In the genomic region with DNA sequence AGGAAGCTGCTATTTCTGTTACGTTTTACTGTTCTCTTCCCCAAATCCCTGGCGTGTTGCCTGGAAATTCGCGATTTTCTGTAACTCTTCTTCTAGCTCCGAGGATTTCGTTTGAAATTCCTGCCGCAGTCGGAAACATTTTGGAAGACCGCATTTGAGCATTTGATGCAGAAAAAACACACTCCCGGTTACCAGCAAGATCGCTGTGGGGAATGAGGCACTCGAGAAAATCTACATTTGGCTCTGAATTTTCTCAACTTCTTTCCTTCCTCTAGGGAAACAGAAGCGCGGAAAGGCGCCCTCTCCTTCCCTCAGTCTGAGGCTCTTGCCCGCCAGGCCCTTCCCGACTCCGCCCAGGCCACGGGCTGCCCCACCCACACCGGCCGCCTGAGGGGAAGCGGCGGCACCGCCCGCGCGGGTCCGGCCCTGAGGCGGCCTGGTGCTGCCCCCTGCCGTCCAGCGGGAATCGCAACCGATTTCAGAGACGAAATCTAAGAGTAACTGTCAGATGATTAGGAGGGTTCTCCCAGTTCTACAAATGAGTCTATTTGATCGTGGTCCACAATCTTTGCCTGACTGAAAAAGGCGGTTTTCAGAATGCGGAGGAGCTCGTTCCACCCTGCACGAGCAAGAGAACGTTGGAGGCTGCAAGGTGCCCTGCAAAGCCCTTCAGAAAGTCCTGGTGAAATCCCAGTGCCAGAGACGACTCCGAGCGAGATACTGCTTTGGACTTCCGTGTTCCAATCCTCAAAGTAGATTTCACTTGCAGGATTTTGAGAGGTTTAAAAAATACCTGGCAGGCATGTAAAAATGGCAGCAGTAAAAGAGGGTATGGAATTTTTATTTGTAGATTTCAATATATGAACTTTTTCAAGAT, we compare ENCODE assay signal across 8 cellular contexts. TPM values are rescaled to one million over a fixed set of nuclear protein-coding genes. Genes with fewer than 3 reads are reported as not detected.
DNase-seq lines count a peak whose midpoint lies in the region; ATAC-seq, FAIRE-seq and TF ChIP-seq lines count a peak whose summit lies in the region.

No MANE protein-coding gene starts in this region.

- H3K4me3 ChIP-seq in A549 (peak overlapping the region; percentile 47), WERI-Rb-1 (ENCODE audit: low read depth, low read length) (peak overlapping the region; percentile 51), bronchial epithelial cell (ENCODE audit: low read depth, low read length) (peak overlapping the region; percentile 38), smooth muscle cell (peak overlapping the region; percentile 65)

- no peaks in the 10 kb centered on the region for H4K20me1 ChIP-seq in smooth muscle cell (ENCODE audit: low read depth)

- H3K79me2 ChIP-seq in smooth muscle cell (ENCODE audit: low read depth) = no peaks in the 10 kb centered on the region

- H3K4me1 ChIP-seq in A549 (no peaks in the 10 kb centered on the region), smooth muscle cell (ENCODE audit: low read depth) (peaks cover 4% of the 10 kb centered on the region)

- CTCF ChIA-PET in A549 (lab: Yijun Ruan, JAX) = interaction anchor here (0.6 to 5.0 kb wide), 24 partner anchors 9 to 1320 kb away, joined by 3 to 16 read pairs (median 3); no protein-coding TSS in a partner anchor

- no peaks in the 10 kb centered on the region for H3K36me3 Mint-ChIP-seq in immature natural killer cell

- H3K27ac Mint-ChIP-seq in immature natural killer cell = peak overlapping the region in 2 of 6 donors; percentile 17 to 37

- TF ChIP-seq EP300 in A549 (IDR thresholded peaks at IDR 0.05) = no peak

- no peak for TF ChIP-seq POLR2A in A549 (IDR thresholded peaks at IDR 0.05; ENCODE audit: low read length)

- H3K9me3 Mint-ChIP-seq in immature natural killer cell = peaks cover 0 to 2% (median 0%) of the 10 kb centered on the region in 6 donors

- peak overlapping the region; percentile 92 for H3K4me2 ChIP-seq in A549
- peak overlapping the region; percentile 91 for H3K4me2 ChIP-seq in smooth muscle cell

- H3K27me3 ChIP-seq in WERI-Rb-1 (ENCODE audit: insufficient read depth, low read depth, severe bottlenecking) (peaks cover 48% of the 10 kb centered on the region), bronchial epithelial cell (ENCODE audit: control insufficient read depth, insufficient read depth, low read length) (no peaks in the 10 kb centered on the region), smooth muscle cell (ENCODE audit: low read depth) (peaks cover 10% of the 10 kb centered on the region)

- POLR2A ChIA-PET in A549 (lab: Yijun Ruan, JAX) = no interaction called here

- TF ChIP-seq CTCF in A549 (IDR thresholded peaks at IDR 0.05) (peak; percentile 83), WERI-Rb-1 (IDR thresholded peaks at IDR 0.05; ENCODE audit: low read depth, low read length) (peak; percentile 95), bronchial epithelial cell (IDR thresholded peaks at IDR 0.05; ENCODE audit: insufficient read depth, low read length, severe bottlenecking) (peak; percentile 88), smooth muscle cell (IDR thresholded peaks at IDR 0.05; ENCODE audit: borderline replicate concordance, insufficient read depth, poor library complexity, severe bottlenecking) (peak; percentile 94)

- H3K27ac ChIP-seq in A549 (peak overlapping the region; percentile 55 to 81), WERI-Rb-1 (no peak overlapping the region), smooth muscle cell (ENCODE audit: low read depth) (peak overlapping the region; percentile 25)

- H3K9ac ChIP-seq in smooth muscle cell (ENCODE audit: low read depth) = peak overlapping the region; percentile 14

- WGBS in A549 (ENCODE audit: missing lambda C conversion rate) = 6% methylated on average over 28 of the region's 44 CpGs
- WGBS in smooth muscle cell (ENCODE audit: low lambda C conversion rate) = 8% methylated on average over 44 of the region's 44 CpGs

- H3K4me1 Mint-ChIP-seq in immature natural killer cell = peaks cover 9 to 14% of the 10 kb centered on the region in 2 donors

- DNase-seq in A549 (ENCODE audit: low read depth in 1 of 2, low spot score in 1 of 2) = peak; percentile 53 to 76
- peak; percentile 64 for DNase-seq in NCI-H2107 (lab: John Stamatoyannopoulos, UW)
- peak; percentile 99 for DNase-seq in WERI-Rb-1
- peak; percentile 63 for DNase-seq in bronchial epithelial cell (ENCODE audit: low read depth)
- peak; percentile 73 to 79 (median 78) for DNase-seq in immature natural killer cell
- peak; percentile 80 for DNase-seq in smooth muscle cell (lab: John Stamatoyannopoulos, UW; ENCODE audit: unreplicated experiment)

- H3K9me3 ChIP-seq in A549 (no peaks in the 10 kb centered on the region), WERI-Rb-1 (ENCODE audit: severe bottlenecking) (no peaks in the 10 kb centered on the region), smooth muscle cell (replicated peaks; ENCODE audit: low read depth) (no peaks in the 10 kb centered on the region)

- peak; percentile 78 to 89 for TF ChIP-seq RAD21 in A549 (conservative IDR thresholded peaks at IDR 0.05 in 1 of 2, IDR thresholded peaks at IDR 0.05 in 1 of 2)

- FAIRE-seq in A549 (lab: Jason Lieb, UNC) (no peak), bronchial epithelial cell (lab: Jason Lieb, UNC) (no peak)

- peak overlapping the region; percentile 74 to 86 (median 83) for H3K4me3 Mint-ChIP-seq in immature natural killer cell

- H3K36me3 ChIP-seq in WERI-Rb-1 (no peaks in the 10 kb centered on the region), bronchial epithelial cell (ENCODE audit: control insufficient read depth, insufficient read depth, low read length) (no peaks in the 10 kb centered on the region), smooth muscle cell (ENCODE audit: low read depth) (no peaks in the 10 kb centered on the region)

- peaks cover 5 to 16% (median 6%) of the 10 kb centered on the region in 3 donors for H3K27me3 Mint-ChIP-seq in immature natural killer cell (ENCODE audit: low read depth in 3 of 3)

- ATAC-seq in A549 = peak; percentile 100
- ATAC-seq in GM18517 (IDR thresholded peaks at IDR 0.05; ENCODE audit: unreplicated experiment) = peak; percentile 92
- peak; percentile 100 for ATAC-seq in HG03045 (IDR thresholded peaks at IDR 0.05; ENCODE audit: unreplicated experiment)

- no peaks in the 10 kb centered on the region for H3F3A ChIP-seq in smooth muscle cell (ENCODE audit: low read depth)

- peak overlapping the region; percentile 99 for H2AFZ ChIP-seq in smooth muscle cell (ENCODE audit: low read depth)

TF ChIP-seq in A549, 52 proteins besides CTCF, POLR2A, EP300 and RAD21:
- peak; percentile 73 for TF ChIP-seq SMC3 (IDR thresholded peaks at IDR 0.05)
- TF ChIP-seq HOXA7 (CRISPR knock-in tag; IDR thresholded peaks at IDR 0.05) = no peak
- TF ChIP-seq HDAC2 (IDR thresholded peaks at IDR 0.05) = no peak
TF ChIP-seq in A549: peak in this region for 1.

RNA-seq across cellular contexts. Expression of a gene that starts 18.4 kb away (rescaled TPM):
- polyA plus RNA-seq in A549 (2011; rRNA removed) (21.3 and 25.7 TPM in 2 replicates), A549 (2017; fragmentation: RNase III; extraction: RNeasy Plus Mini Kit Qiagen cat#74134 plus additional on column Dnase treatment) (15.9 to 16.6 TPM (median 16.1 TPM) in 3 replicates), immature natural killer cell (10 to 100 TPM; 12.3 to 20.5 (median 18.3) TPM), smooth muscle cell (9.4 and 9.6 TPM in 2 replicates)
- 20.4 and 25.3 TPM in 2 replicates for polyA plus RNA-seq in A549 (2012; cell fraction: cytosol; rRNA removed)
- polyA plus RNA-seq in A549 (2012; cell fraction: nucleus; rRNA removed) = 33.9 and 38.8 TPM in 2 replicates
- 31.9 and 34.8 TPM in 2 replicates for polyA minus RNA-seq in A549 (2011; rRNA and poly(A)+ RNA removed)
- total RNA-seq in bronchial epithelial cell (17.6 and 18.4 TPM in 2 replicates), smooth muscle cell (11.6 and 12.4 TPM in 2 replicates)
